ENCODE assay signal across 17 cellular contexts in the genomic region with DNA sequence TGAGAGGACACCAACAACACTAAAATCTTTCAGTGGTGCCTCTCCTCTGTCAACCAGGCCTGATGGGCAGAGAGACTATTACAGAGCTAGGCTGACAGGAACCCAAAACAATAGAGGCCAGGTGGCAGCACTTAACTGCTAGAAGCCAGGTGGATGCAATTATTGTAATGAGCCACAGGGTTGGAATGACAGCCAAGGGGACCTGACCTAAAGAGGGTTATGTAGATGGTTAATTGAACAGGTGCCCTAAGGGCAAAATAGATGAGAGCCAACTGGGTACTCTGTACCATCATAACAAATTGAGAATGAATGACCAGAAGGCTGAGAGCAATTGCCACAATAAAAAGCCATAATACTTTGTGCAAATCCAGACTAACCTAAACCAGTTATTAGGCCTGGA. TPM values are rescaled to one million over a fixed set of nuclear protein-coding genes. Genes with fewer than 3 reads are reported as not detected.
A peak's percentile ranks its signal among the peaks of the same experiment; 100 is the strongest.
DNase-seq lines count a peak whose midpoint lies in the region; ATAC-seq, FAIRE-seq and TF ChIP-seq lines count a peak whose summit lies in the region.
"Had no signal": no experiment of that assay in that cellular context is flagged by ENCODE, and none has a peak within 500 bp of the region (broad histone marks: within the 10 kb centered on the region; RNA-seq: fewer than 3 reads in every experiment).

No MANE protein-coding gene starts in this region.

- H3K4me1 ChIP-seq in CD8-positive, alpha-beta T cell (ENCODE audit: insufficient read depth, low read length): no peaks in the 10 kb centered on the region
- H3K4me1 ChIP-seq: SJSA1, transverse colon had no signal

- ATAC-seq in CD8-positive, alpha-beta T cell: no peak

- DNase-seq in DMS153 treated with DMSO at 0.1 percent for 48 hours (lab: John Stamatoyannopoulos, UW; ENCODE audit: unreplicated experiment) (peak; percentile 98), NCI-H128 (lab: John Stamatoyannopoulos, UW; ENCODE audit: unreplicated experiment) (peak; percentile 56), NCI-H345 treated with DMSO at 0.1 percent for 48 hours (lab: John Stamatoyannopoulos, UW; ENCODE audit: unreplicated experiment) (peak; percentile 89), bronchial epithelial cell (ENCODE audit: low read depth) (no peak), ecto neural progenitor cell (ENCODE audit: low spot score) (no peak), AG20443 (ENCODE audit: low spot score) (no peak), HuH-7.5 (ENCODE audit: low spot score) (no peak)
- DNase-seq in CD8-positive, alpha-beta T cell: no peak
- DNase-seq: activated naive CD4-positive, alpha-beta T cell; DND-41; KBM-7; transverse colon had no signal

- no peaks in the 10 kb centered on the region for H3K9me3 ChIP-seq in CD8-positive, alpha-beta T cell (ENCODE audit: low read length)
- H3K9me3 ChIP-seq: SJSA1, transverse colon had no signal

- intact Hi-C loops in CD8-positive, alpha-beta T cell (cut with DNase I, micrococcal nuclease): no loop called here

- H3K4me3 Mint-ChIP-seq in CD8-positive, alpha-beta T cell: no peak overlapping the region
- H3K4me3 Mint-ChIP-seq: brain had no signal

- no peak overlapping the region for H3K4me3 ChIP-seq in bronchial epithelial cell (ENCODE audit: low read depth, low read length)
- H3K4me3 ChIP-seq in CD8-positive, alpha-beta T cell (ENCODE audit: low read depth, low read length): no peak overlapping the region
- H3K4me3 ChIP-seq: SJSA1, transverse colon had no signal

- no peaks in the 10 kb centered on the region for H3K36me3 ChIP-seq in bronchial epithelial cell (ENCODE audit: control insufficient read depth, insufficient read depth, low read length)
- H3K36me3 ChIP-seq in CD8-positive, alpha-beta T cell (ENCODE audit: insufficient read depth, low read length): no peaks in the 10 kb centered on the region
- H3K36me3 ChIP-seq: SJSA1, transverse colon had no signal

- H3K27ac Mint-ChIP-seq in CD8-positive, alpha-beta T cell: no peak overlapping the region
- H3K27ac Mint-ChIP-seq: brain had no signal

- H3K4me1 Mint-ChIP-seq in CD8-positive, alpha-beta T cell (ENCODE audit: low read depth): no peaks in the 10 kb centered on the region
- H3K4me1 Mint-ChIP-seq: brain had no signal

- FAIRE-seq in bronchial epithelial cell (lab: Jason Lieb, UNC): peak; percentile 23
- FAIRE-seq: endometrium, GM12891, TTC549 had no signal

- H3K36me3 Mint-ChIP-seq in CD8-positive, alpha-beta T cell: no peaks in the 10 kb centered on the region
- H3K36me3 Mint-ChIP-seq: brain had no signal

- H3K27ac ChIP-seq in CD8-positive, alpha-beta T cell (ENCODE audit: low read depth, low read length): no peak overlapping the region
- H3K27ac ChIP-seq: SJSA1, transverse colon had no signal

- POLR2A ChIA-PET in CD8-positive, alpha-beta T cell (lab: Charles Lee): no interaction called here

- no peaks in the 10 kb centered on the region for H3K9me3 Mint-ChIP-seq in CD8-positive, alpha-beta T cell

- no peaks in the 10 kb centered on the region for H3K27me3 ChIP-seq in bronchial epithelial cell (ENCODE audit: control insufficient read depth, insufficient read depth, low read length)
- H3K27me3 ChIP-seq in CD8-positive, alpha-beta T cell (ENCODE audit: insufficient read depth, low read length): no peaks in the 10 kb centered on the region
- H3K27me3 ChIP-seq: SJSA1, transverse colon had no signal

- H3K27me3 Mint-ChIP-seq in CD8-positive, alpha-beta T cell (ENCODE audit: low read depth): peaks cover 8% of the 10 kb centered on the region
- H3K27me3 Mint-ChIP-seq: brain had no signal

- TF ChIP-seq CTCF in bronchial epithelial cell (IDR thresholded peaks at IDR 0.05; ENCODE audit: insufficient read depth, low read length, severe bottlenecking): no peak
- no peak for TF ChIP-seq CTCF in CD8-positive, alpha-beta T cell (IDR thresholded peaks at IDR 0.05)

- CTCF ChIA-PET in CD8-positive, alpha-beta T cell (lab: Charles Lee): no interaction called here

RNA-seq across cellular contexts. Expression of gene FRAS1, which starts 24.7 kb away (rescaled TPM):
- 12.2 and 13.7 TPM in 2 replicates for total RNA-seq in bronchial epithelial cell
- total RNA-seq in CD8-positive, alpha-beta T cell: not detected

Comparison
In these comparisons a context has a peak if more than half of its experiments do, and no peak if none do; other contexts are left out.
1. DNase-seq: peak in DMS153 treated with DMSO at 0.1 percent for 48 hours (single experiment), NCI-H128 (single experiment) and NCI-H345 treated with DMSO at 0.1 percent for 48 hours (single experiment); none in bronchial epithelial cell (single experiment), ecto neural progenitor cell (single experiment), AG20443 (single experiment), HuH-7.5 (single experiment) and CD8-positive, alpha-beta T cell (0 of 7).
2. RNA of gene FRAS1, which starts 24.7 kb away (total RNA-seq): 12.2 to 13.7 TPM in bronchial epithelial cell; not detected in CD8-positive, alpha-beta T cell; every median in the first group is over 10 times any median in the second.